Comparison of ENCODE assay signal across 19 cellular contexts in the genomic region with DNA sequence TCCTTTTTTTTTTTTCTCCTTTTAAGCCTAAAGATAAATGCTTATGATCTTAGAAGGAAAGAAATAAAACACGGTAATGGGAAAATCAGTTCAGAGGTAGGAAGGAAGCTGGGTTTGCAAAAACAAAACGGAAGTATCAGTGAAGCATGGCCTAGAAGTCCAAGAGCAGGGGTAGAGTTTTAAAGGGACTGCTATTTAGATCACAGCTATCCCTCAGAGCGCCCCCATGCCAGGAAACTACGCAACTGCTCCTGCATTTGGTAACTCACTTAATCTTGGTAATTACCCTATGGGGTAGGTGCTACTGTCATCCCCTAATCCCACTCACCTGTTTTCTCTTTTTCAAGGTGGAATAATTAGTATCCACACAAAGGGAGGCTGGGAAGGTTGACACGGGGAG. TPM values are rescaled to one million over a fixed set of nuclear protein-coding genes. Genes with fewer than 3 reads are reported as not detected.
DNase-seq lines count a peak whose midpoint lies in the region; ATAC-seq and TF ChIP-seq lines count a peak whose summit lies in the region.
"Had no signal": no experiment of that assay in that cellular context is flagged by ENCODE, and none has a peak within 500 bp of the region (broad histone marks: within the 10 kb centered on the region; RNA-seq: fewer than 3 reads in every experiment).

No MANE protein-coding gene starts in this region.

- H3K79me2 ChIP-seq in OCI-LY3 (ENCODE audit: low read length): no peaks in the 10 kb centered on the region

- no peak overlapping the region for H2AFZ ChIP-seq in OCI-LY3 (ENCODE audit: low read depth, low read length)

- no peak for ATAC-seq in GM18498 (IDR thresholded peaks at IDR 0.05; ENCODE audit: unreplicated experiment)

- no peak overlapping the region for H3K4me2 ChIP-seq in OCI-LY3 (ENCODE audit: low read length)
- H3K4me2 ChIP-seq: KMS-11 had no signal

- H3K27me3 ChIP-seq in OCI-LY3 (ENCODE audit: low read depth, low read length) (no peaks in the 10 kb centered on the region), MG63 (no peaks in the 10 kb centered on the region)
- H3K27me3 ChIP-seq: BE2C had no signal

- peaks cover 29% of the 10 kb centered on the region for H3K9me3 Mint-ChIP-seq in glutamatergic neuron (ENCODE audit: unreplicated experiment)
- H3K9me3 Mint-ChIP-seq: HFFc6 had no signal

- peaks cover 20% of the 10 kb centered on the region for H3K27me3 Mint-ChIP-seq in glutamatergic neuron (ENCODE audit: unreplicated experiment)
- H3K27me3 Mint-ChIP-seq: CD4-positive, CD25-positive, alpha-beta regulatory T cell had no signal

- H3K36me3 Mint-ChIP-seq in glutamatergic neuron (ENCODE audit: unreplicated experiment): peaks cover 10% of the 10 kb centered on the region
- H3K36me3 Mint-ChIP-seq: CD4-positive, CD25-positive, alpha-beta regulatory T cell had no signal

- H3K4me3 ChIP-seq in OCI-LY3 (ENCODE audit: low read length) (no peak overlapping the region), MG63 (no peak overlapping the region)

- H3K9me3 ChIP-seq in OCI-LY3 (ENCODE audit: insufficient read depth, low read length) (no peaks in the 10 kb centered on the region), MG63 (no peaks in the 10 kb centered on the region)
- H3K9me3 ChIP-seq: BE2C had no signal

- H3K4me3 Mint-ChIP-seq in glutamatergic neuron (ENCODE audit: unreplicated experiment): peak overlapping the region; percentile 67
- H3K4me3 Mint-ChIP-seq: HFFc6 had no signal

- H4K20me1 ChIP-seq in OCI-LY3 (ENCODE audit: insufficient read depth, low read length): no peaks in the 10 kb centered on the region

- peaks cover 19% of the 10 kb centered on the region for H3K4me1 ChIP-seq in OCI-LY3 (ENCODE audit: low read length)

- no peak overlapping the region for H3K27ac ChIP-seq in OCI-LY3 (ENCODE audit: low read length)
- H3K27ac ChIP-seq: 22Rv1, KMS-11 had no signal

- peak overlapping the region; percentile 82 for H3K27ac Mint-ChIP-seq in glutamatergic neuron (ENCODE audit: unreplicated experiment)
- H3K27ac Mint-ChIP-seq: CD4-positive, CD25-positive, alpha-beta regulatory T cell; HFFc6 had no signal

- no peak overlapping the region for H3K9ac ChIP-seq in OCI-LY3 (ENCODE audit: low read length)
- H3K9ac ChIP-seq: KMS-11 had no signal

- TF ChIP-seq CTCF in OCI-LY3 (IDR thresholded peaks at IDR 0.05; ENCODE audit: low read depth, low read length): peak; percentile 8; the same call in 1 of the 2 replicates
- no peak for TF ChIP-seq CTCF in glutamatergic neuron (IDR thresholded peaks at IDR 0.05; ENCODE audit: partially characterized antibody, unreplicated experiment)

- H3K36me3 ChIP-seq in OCI-LY3 (replicated peaks; ENCODE audit: low read depth, low read length) (no peaks in the 10 kb centered on the region), MG63 (no peaks in the 10 kb centered on the region)
- H3K36me3 ChIP-seq: BE2C had no signal

- H3K4me1 Mint-ChIP-seq in glutamatergic neuron (ENCODE audit: low read depth, unreplicated experiment): peaks cover 59% of the 10 kb centered on the region
- H3K4me1 Mint-ChIP-seq: CD4-positive, CD25-positive, alpha-beta regulatory T cell had no signal

- peak; percentile 2 for DNase-seq in DMS 273 (lab: John Stamatoyannopoulos, UW; ENCODE audit: unreplicated experiment)
- no peak for DNase-seq in DMS 273 treated with DMSO at 0.1 percent for 48 hours (lab: John Stamatoyannopoulos, UW)
- no peak for DNase-seq in glutamatergic neuron
- no peak for DNase-seq in Kasumi-1 (lab: John Stamatoyannopoulos, UW)
- DNase-seq in NCI-H345 treated with DMSO at 0.1 percent for 48 hours (lab: John Stamatoyannopoulos, UW; ENCODE audit: unreplicated experiment): no peak
- DNase-seq in MG63: no peak
- DNase-seq: BE2C; CD4-positive, CD25-positive, alpha-beta regulatory T cell; HFFc6; NCI-H1092; NCI-H146; NCI-H2029 treated with DMSO at 0.1 percent for 48 hours; NCI-H2171; NCI-H446; SIG-M5 had no signal

RNA-seq across cellular contexts. Expression of a gene that starts 16.0 kb away (rescaled TPM):
- 345 TPM for total RNA-seq in glutamatergic neuron (ENCODE audit: unreplicated experiment)
- 4.3 and 6.1 TPM in 2 replicates for total RNA-seq in MG63 (2014; rRNA removed; shearing (Covaris generic); ENCODE audit: low replicate concordance)

Comparison
In these comparisons a context has a peak if more than half of its experiments do, and no peak if none do; other contexts are left out.
1. RNA of a gene that starts 16.0 kb away (total RNA-seq): 345 TPM in glutamatergic neuron (single experiment); 4.3 to 6.1 TPM in MG63; every median in the first group is over 10 times any median in the second.